In the genomic region with DNA sequence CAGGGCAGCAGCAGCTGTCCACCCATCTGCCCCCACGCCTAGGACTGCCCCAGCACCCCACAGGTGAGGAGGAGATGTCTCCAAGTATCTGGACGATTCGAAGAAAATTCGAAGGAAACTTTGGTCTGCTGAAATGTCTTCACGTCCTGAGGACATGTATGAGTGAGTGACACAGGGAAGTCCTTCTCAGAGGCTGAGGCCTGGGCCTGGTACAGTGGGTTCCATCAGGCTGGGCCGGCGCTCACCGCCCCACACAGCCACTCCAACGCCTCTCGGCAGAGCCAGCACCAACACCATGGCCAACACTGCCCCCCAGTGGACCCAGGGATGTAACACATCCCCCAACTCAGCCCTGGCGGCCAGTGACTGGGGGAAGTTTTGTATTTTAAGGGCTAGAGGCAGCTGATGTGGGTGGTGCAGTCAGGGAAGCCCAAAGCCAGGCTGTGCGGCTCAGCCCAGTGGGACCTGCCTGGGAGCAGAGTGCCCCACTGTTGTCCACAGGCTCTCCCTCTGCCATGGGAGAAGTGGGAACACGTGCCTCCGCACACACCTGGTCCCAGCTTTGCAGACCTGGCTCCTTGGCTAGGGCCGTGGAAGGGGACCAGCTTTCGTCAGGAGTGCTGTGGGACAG, we compare ENCODE assay signal across 8 cellular contexts. TPM values are rescaled to one million over a fixed set of nuclear protein-coding genes. Genes with fewer than 3 reads are reported as not detected.
DNase-seq lines count a peak whose midpoint lies in the region; ATAC-seq and TF ChIP-seq lines count a peak whose summit lies in the region.

No MANE protein-coding gene starts in this region.

- peaks cover 4% of the 10 kb centered on the region for H3K4me1 Mint-ChIP-seq in neural crest cell

- H3K4me1 ChIP-seq in fibroblast of lung (ENCODE audit: control insufficient read depth, extremely low read depth, insufficient read depth, low read length): no peaks in the 10 kb centered on the region

- no peak overlapping the region for H3K4me2 ChIP-seq in fibroblast of lung (ENCODE audit: extremely low read depth, insufficient read depth, low read length)

- ATAC-seq in stimulated activated naive CD8-positive, alpha-beta T cell treated with anti-CD3 and anti-CD28 coated beads, Interleukin-15, Interleukin-2, amounts not matched to agents 100 U/mL and 50 U/mL, for 24 hours: peak; percentile 92
- no peak for ATAC-seq in GM18909 (IDR thresholded peaks at IDR 0.05; ENCODE audit: poor library complexity, unreplicated experiment)

- no peaks in the 10 kb centered on the region for H3K9me3 ChIP-seq in fibroblast of lung (ENCODE audit: control insufficient read depth, insufficient read depth, low read depth, low read length)

- H3K9ac ChIP-seq in fibroblast of lung (ENCODE audit: insufficient read depth, low read length): no peak overlapping the region

- TF ChIP-seq CTCF in HL-60 (IDR thresholded peaks at IDR 0.05; ENCODE audit: insufficient read depth, low read length): peak; percentile 75
- TF ChIP-seq CTCF in fibroblast of lung (conservative IDR thresholded peaks at IDR 0.05 in 1 of 2, IDR thresholded peaks at IDR 0.05 in 1 of 2; ENCODE audit: low read depth in 1 of 2, low read length in 2 of 2): peak; percentile 82 to 84
- TF ChIP-seq CTCF in neural crest cell (conservative IDR thresholded peaks at IDR 0.05): peak; percentile 96

- H3K4me3 ChIP-seq in HL-60 (replicated peaks; ENCODE audit: insufficient read depth, low read length) (no peak overlapping the region), fibroblast of lung (replicated peaks in 1 of 4; ENCODE audit: control extremely low read depth in 1 of 4, insufficient read depth in 1 of 4, low read depth in 3 of 4, low read length in 4 of 4) (no peak overlapping the region)

- no peaks in the 10 kb centered on the region for H4K20me1 ChIP-seq in fibroblast of lung (ENCODE audit: control insufficient read depth, extremely low read depth, insufficient read depth, low read length)

- H3K27me3 ChIP-seq in HL-60 (ENCODE audit: insufficient read depth, poor library complexity, severe bottlenecking): no peaks in the 10 kb centered on the region
- no peaks in the 10 kb centered on the region for H3K27me3 ChIP-seq in fibroblast of lung (ENCODE audit: control insufficient read depth, insufficient read depth, low read length)

- no peaks in the 10 kb centered on the region for H3K9me3 Mint-ChIP-seq in neural crest cell

- H3K27ac ChIP-seq in HL-60 (replicated peaks): no peak overlapping the region
- H3K27ac ChIP-seq in fibroblast of lung (ENCODE audit: insufficient read depth, low read length): no peak overlapping the region

- H2AFZ ChIP-seq in fibroblast of lung (ENCODE audit: low read length): no peak overlapping the region

- H3K36me3 ChIP-seq in fibroblast of lung (ENCODE audit: control insufficient read depth, insufficient read depth, low read length): peaks cover 10% of the 10 kb centered on the region

- H3K4me3 Mint-ChIP-seq in neural crest cell: no peak overlapping the region

- H3K27ac Mint-ChIP-seq in neural crest cell (ENCODE audit: unreplicated experiment): peak overlapping the region; percentile 50

- H3K36me3 Mint-ChIP-seq in neural crest cell (ENCODE audit: low read depth): peaks cover 4% of the 10 kb centered on the region

- peaks cover 3% of the 10 kb centered on the region for H3K27me3 Mint-ChIP-seq in neural crest cell (ENCODE audit: low read depth)

- DNase-seq in DMS79 treated with DMSO at 0.1 percent for 48 hours (lab: John Stamatoyannopoulos, UW) (peak; percentile 9), HL-60 (ENCODE audit: low read depth in 1 of 2, low spot score in 1 of 2) (peak; percentile 47 to 85), OCI-M1 (lab: John Stamatoyannopoulos, UW) (peak; percentile 85), activated T-cell treated with anti-CD3 and anti-CD28 coated beads for 48 hours (ENCODE audit: low read depth) (peak; percentile 67), fibroblast of lung (ENCODE audit: low read depth in 2 of 2) (peak; percentile 36 to 73), neural crest cell (ENCODE audit: low read depth, low spot score) (peak; percentile 83)
- peak; percentile 87 for DNase-seq in stimulated activated naive CD8-positive, alpha-beta T cell treated with anti-CD3 and anti-CD28 coated beads, Interleukin-15, Interleukin-2, amounts not matched to agents 100 U/mL and 50 U/mL, for 24 hours

- H3K79me2 ChIP-seq in fibroblast of lung (ENCODE audit: control insufficient read depth, insufficient read depth, low read length): no peaks in the 10 kb centered on the region

RNA-seq across cellular contexts. Expression of gene FASN, which starts 55.8 kb away (rescaled TPM):
- total RNA-seq in fibroblast of lung (85.0 and 242 TPM in 2 replicates), neural crest cell (816 and 839 TPM in 2 replicates)
- 36.8 and 84.2 TPM in 2 replicates for polyA plus RNA-seq in fibroblast of lung
- 140 and 309 TPM in 2 replicates for polyA plus RNA-seq in fibroblast of lung (2012)
- polyA minus RNA-seq in fibroblast of lung (ENCODE audit: low replicate concordance): 297 and 334 TPM in 2 replicates

RNA-seq across cellular contexts. Expression of gene CCDC57, which starts 58.8 kb away (rescaled TPM):
- total RNA-seq in fibroblast of lung (8.2 and 10.1 TPM in 2 replicates), neural crest cell (47.5 and 50.3 TPM in 2 replicates)
- 4.3 and 7.1 TPM in 2 replicates for polyA plus RNA-seq in fibroblast of lung
- polyA plus RNA-seq in fibroblast of lung (2012): 4.4 and 7.8 TPM in 2 replicates
- 2.6 and 4.7 TPM in 2 replicates for polyA minus RNA-seq in fibroblast of lung (ENCODE audit: low replicate concordance)

Comparison
In these comparisons a context has a peak if more than half of its experiments do, and no peak if none do; other contexts are left out.
1. DNase-seq: peak in every context shown above with its lines; median percentile 87 in stimulated activated naive CD8-positive, alpha-beta T cell treated with anti-CD3 and anti-CD28 coated beads, Interleukin-15, Interleukin-2, amounts not matched to agents 100 U/mL and 50 U/mL, for 24 hours; 85 in OCI-M1; 83 in neural crest cell; 67 in activated T-cell treated with anti-CD3 and anti-CD28 coated beads for 48 hours; 66 in HL-60; 54 in fibroblast of lung; 9 in DMS79 treated with DMSO at 0.1 percent for 48 hours.